Comparison of ENCODE assay signal across 8 cellular contexts in genomic region chr11:72720806-72721205, GRCh38. TPM values are rescaled to one million over a fixed set of nuclear protein-coding genes. Genes with fewer than 3 reads are reported as not detected.
DNase-seq lines count a peak whose midpoint lies in the region; ATAC-seq and TF ChIP-seq lines count a peak whose summit lies in the region.

No MANE protein-coding gene starts in this region.

- ATAC-seq in T-helper 17 cell (no peak), GM19324 (IDR thresholded peaks at IDR 0.05; ENCODE audit: low FRiP score, unreplicated experiment) (no peak), GM21423 (IDR thresholded peaks at IDR 0.05; ENCODE audit: unreplicated experiment) (no peak)

- peaks cover 56% of the 10 kb centered on the region for H3K79me2 ChIP-seq in fibroblast of lung (ENCODE audit: control insufficient read depth, insufficient read depth, low read length)

- H3K4me1 ChIP-seq in fibroblast of lung (ENCODE audit: control insufficient read depth, extremely low read depth, insufficient read depth, low read length) (peaks cover 24% of the 10 kb centered on the region), prostate gland (replicated peaks) (peaks cover 10% of the 10 kb centered on the region)

- H3K4me3 Mint-ChIP-seq in T-helper 17 cell: peak overlapping the region; percentile 98

- no peak overlapping the region for H3K9ac ChIP-seq in fibroblast of lung (ENCODE audit: insufficient read depth, low read length)

- H3K4me1 Mint-ChIP-seq in T-helper 17 cell: peaks cover 48% of the 10 kb centered on the region

- no peak for TF ChIP-seq CTCF in fibroblast of lung (conservative IDR thresholded peaks at IDR 0.05 in 1 of 2, IDR thresholded peaks at IDR 0.05 in 1 of 2; ENCODE audit: low read depth in 1 of 2, low read length in 2 of 2)
- TF ChIP-seq CTCF in prostate gland (IDR thresholded peaks at IDR 0.05): no peak

- DNase-seq in EH (ENCODE audit: low read depth): peak; percentile 26
- no peak for DNase-seq in T-helper 17 cell
- no peak for DNase-seq in fibroblast of lung (ENCODE audit: low read depth in 2 of 2)
- DNase-seq in prostate gland (ENCODE audit: low spot score): no peak
- DNase-seq in SW480 (ENCODE audit: low spot score): no peak
- no peak for DNase-seq in stimulated activated naive CD4-positive, alpha-beta T cell treated with Interleukin-2 at 50 U/mL for 16 hours (lab: John Stamatoyannopoulos, UW)

- H3K9me3 ChIP-seq in T-helper 17 cell (ENCODE audit: control insufficient read depth, low read length, poor library complexity, severe bottlenecking): no peaks in the 10 kb centered on the region
- H3K9me3 ChIP-seq in fibroblast of lung (ENCODE audit: control insufficient read depth, insufficient read depth, low read depth, low read length): no peaks in the 10 kb centered on the region
- H3K9me3 ChIP-seq in prostate gland: no peaks in the 10 kb centered on the region

- no peak overlapping the region for H2AFZ ChIP-seq in fibroblast of lung (ENCODE audit: low read length)

- H3K36me3 Mint-ChIP-seq in T-helper 17 cell (ENCODE audit: low read depth): peaks cover 5% of the 10 kb centered on the region

- H3K36me3 ChIP-seq in fibroblast of lung (ENCODE audit: control insufficient read depth, insufficient read depth, low read length): peaks cover 8% of the 10 kb centered on the region
- no peaks in the 10 kb centered on the region for H3K36me3 ChIP-seq in prostate gland

- peak overlapping the region; percentile 42 to 86 (median 62) for H3K4me3 ChIP-seq in fibroblast of lung (replicated peaks in 1 of 4; ENCODE audit: control extremely low read depth in 1 of 4, insufficient read depth in 1 of 4, low read depth in 3 of 4, low read length in 4 of 4)
- H3K4me3 ChIP-seq in prostate gland: peak overlapping the region; percentile 49 to 59

- intact Hi-C loops in prostate gland (cut with DNase I): loop anchor here (5.0 kb wide), 1 partner anchor 91 kb away; the partner anchor contains the start of gene ATG16L2

- peak overlapping the region; percentile 79 for H3K4me2 ChIP-seq in fibroblast of lung (ENCODE audit: extremely low read depth, insufficient read depth, low read length)

- H3K27me3 Mint-ChIP-seq in T-helper 17 cell: no peaks in the 10 kb centered on the region

- TF ChIP-seq POLR2A in prostate gland (IDR thresholded peaks at IDR 0.05): no peak

- H3K27ac ChIP-seq in fibroblast of lung (ENCODE audit: insufficient read depth, low read length) (no peak overlapping the region), prostate gland (peak overlapping the region; percentile 82 to 89)

- WGBS in prostate gland: 48% methylated on average over 4 of the region's 4 CpGs

- no peaks in the 10 kb centered on the region for H4K20me1 ChIP-seq in fibroblast of lung (ENCODE audit: control insufficient read depth, extremely low read depth, insufficient read depth, low read length)

- peak overlapping the region; percentile 100 for H3K27ac Mint-ChIP-seq in T-helper 17 cell

- no peaks in the 10 kb centered on the region for H3K27me3 ChIP-seq in fibroblast of lung (ENCODE audit: control insufficient read depth, insufficient read depth, low read length)
- no peaks in the 10 kb centered on the region for H3K27me3 ChIP-seq in prostate gland (replicated peaks; ENCODE audit: insufficient read depth)

RNA-seq across cellular contexts. Expression of gene ARAP1, which starts 31.4 kb away (rescaled TPM):
- 100 to 1,000 TPM in 1 of 2 donors, 10 to 100 TPM in 1; 93.3 to 108 TPM for total RNA-seq in T-helper 17 cell
- total RNA-seq in fibroblast of lung: 97.3 and 113 TPM in 2 replicates
- polyA plus RNA-seq in fibroblast of lung: 32.8 and 41.8 TPM in 2 replicates
- polyA plus RNA-seq in fibroblast of lung (2012): 42.6 and 45.5 TPM in 2 replicates
- 96.3 and 130 TPM in 2 replicates for polyA minus RNA-seq in fibroblast of lung (ENCODE audit: low replicate concordance)
- total RNA-seq in prostate gland: 100 to 1,000 TPM in 1 of 2 donors, 10 to 100 TPM in 1; 95.2 to 109 TPM

RNA-seq across cellular contexts. Expression of gene PDE2A, which starts 46.6 kb away (rescaled TPM):
- total RNA-seq in T-helper 17 cell (1 to 10 TPM; 2.7 to 4.9 TPM), fibroblast of lung (0.50 and 0.77 TPM in 2 replicates), prostate gland (10 to 100 TPM; 24.2 to 47.7 TPM)
- 0.08 and 2.6 TPM in 2 replicates for polyA plus RNA-seq in fibroblast of lung
- polyA plus RNA-seq in fibroblast of lung (2012): 0.16 and 3.0 TPM in 2 replicates
- 28.7 TPM in 1 of 2 replicates, not detected in the other for polyA minus RNA-seq in fibroblast of lung (ENCODE audit: low replicate concordance)

Comparison
In these comparisons a context has a peak if more than half of its experiments do, and no peak if none do; other contexts are left out.
1. RNA of gene PDE2A, which starts 46.6 kb away (total RNA-seq): 24.2 to 47.7 TPM in prostate gland; 2.7 to 4.9 TPM in T-helper 17 cell and 0.50 to 0.77 TPM in fibroblast of lung; every median in the first group is over 4 times any median in the second.